In the genomic region with DNA sequence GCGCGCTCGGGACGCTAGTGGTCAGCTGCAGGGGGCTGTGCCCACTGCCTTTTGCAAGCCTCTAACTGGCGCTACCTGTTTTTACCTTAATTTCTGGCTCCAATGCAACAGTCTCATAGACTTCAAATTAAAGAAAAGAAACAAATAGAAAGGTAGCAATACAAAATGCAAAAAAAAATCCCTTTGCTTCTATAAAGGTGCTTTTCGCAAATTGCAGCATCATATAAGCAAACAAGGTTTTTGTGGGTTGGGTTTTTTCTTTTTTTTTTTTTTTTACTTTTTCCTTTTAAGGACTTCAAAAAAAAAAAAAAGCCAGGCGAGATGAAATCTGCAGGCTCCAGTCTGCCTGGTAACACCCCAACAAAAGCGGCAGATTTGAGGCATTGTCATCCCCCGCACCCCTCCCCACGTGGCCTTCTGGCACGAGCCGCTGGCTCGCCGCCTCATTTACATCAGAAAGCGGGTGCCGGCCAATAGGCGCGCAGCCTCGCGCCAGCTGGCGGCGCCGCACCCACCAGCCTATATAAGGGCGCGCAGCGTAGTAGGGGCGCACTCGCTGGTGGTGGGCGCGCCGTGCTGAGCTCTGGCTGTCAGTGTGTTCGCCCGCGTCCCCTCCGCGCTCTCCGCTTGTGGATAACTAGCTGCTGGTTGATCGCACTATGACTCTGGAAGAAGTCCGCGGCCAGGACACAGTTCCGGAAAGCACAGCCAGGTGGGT, we compare ENCODE assay signal across 8 cellular contexts. TPM values are rescaled to one million over a fixed set of nuclear protein-coding genes. Genes with fewer than 3 reads are reported as not detected.
DNase-seq lines count a peak whose midpoint lies in the region; ATAC-seq and TF ChIP-seq lines count a peak whose summit lies in the region.

TSS of gene GADD45G (plus strand) at position 550 of the 718 bp plus-strand sequence. CDS start at position 660, 110 bp downstream.

- H3K4me2 ChIP-seq in KMS-11, result peak within 1 kb of the TSS; percentile 93

- no peaks in the 10 kb centered on the region for H3K27me3 ChIP-seq in KMS-11 (ENCODE audit: insufficient read depth, low read depth)
- H3K27me3 ChIP-seq in RWPE2 (ENCODE audit: insufficient read depth, poor library complexity, severe bottlenecking), result peaks cover 30% of the 10 kb centered on the region
- peaks cover 60% of the 10 kb centered on the region for H3K27me3 ChIP-seq in foreskin keratinocyte
- peaks cover 28% of the 10 kb centered on the region for H3K27me3 ChIP-seq in neuron (ENCODE audit: insufficient read depth, low read length)
- H3K27me3 ChIP-seq in stomach, result no peaks in the 10 kb centered on the region

- peak in 2 of 4 donors; percentile 95 to 97 for TF ChIP-seq POLR2A in stomach (IDR thresholded peaks at IDR 0.05)

- H3K4me1 ChIP-seq in KMS-11 (ENCODE audit: low read depth, poor library complexity, severe bottlenecking) (peaks cover 16% of the 10 kb centered on the region), RWPE2 (ENCODE audit: insufficient read depth, poor library complexity, severe bottlenecking) (peaks cover 9% of the 10 kb centered on the region), foreskin keratinocyte (no peaks in the 10 kb centered on the region), neuron (ENCODE audit: insufficient read depth, low read length) (peaks cover 35% of the 10 kb centered on the region), stomach (peaks cover 28 to 46% (median 43%) of the 10 kb centered on the region in 4 donors)

- TF ChIP-seq EP300 in stomach (IDR thresholded peaks at IDR 0.05), result peak; percentile 71

- H3K9ac ChIP-seq in KMS-11, result peak within 1 kb of the TSS; percentile 57

- DNase-seq in AG08396 (ENCODE audit: low spot score), result peak; percentile 89
- DNase-seq in GM19240 (ENCODE audit: insufficient read length, low spot score), result peak; percentile 38
- no peak for DNase-seq in RWPE2 (ENCODE audit: low spot score)
- peak; percentile 73 for DNase-seq in activated gamma-delta T cell treated with anti-CD3 and anti-CD28 coated beads, Interleukin-2, amount 50 U/mL, for 16 hours (ENCODE audit: low read depth)
- DNase-seq in foreskin keratinocyte, result peak; percentile 44 to 68
- peak; percentile 94 for DNase-seq in stomach

- WGBS in stomach, 5 donors, result 0 to 1% (median 0%) methylated on average over 35 to 41 of the region's 41 CpGs

- TF ChIP-seq CTCF in KMS-11 (conservative IDR thresholded peaks at IDR 0.05; ENCODE audit: low read depth, low read length), result no peak
- TF ChIP-seq CTCF in RWPE2 (IDR thresholded peaks at IDR 0.05; ENCODE audit: poor library complexity, severe bottlenecking), result no peak
- no peak for TF ChIP-seq CTCF in foreskin keratinocyte (conservative IDR thresholded peaks at IDR 0.05)
- TF ChIP-seq CTCF in stomach (IDR thresholded peaks at IDR 0.05), result no peak

- H3K4me3 ChIP-seq in KMS-11 (IDR thresholded peaks at IDR 0.05; ENCODE audit: insufficient read depth, low read depth, low read length) (peak within 1 kb of the TSS; percentile 63), RWPE2 (ENCODE audit: severe bottlenecking) (peak within 1 kb of the TSS; percentile 24), neuron (ENCODE audit: low read length) (peak within 1 kb of the TSS; percentile 92), stomach (peak within 1 kb of the TSS; percentile 73 to 92 (median 84))

- intact Hi-C loops in stomach (cut with DNase I; ENCODE audit: low total_unique reads), result loop anchor here (10.0 kb wide), 1 partner anchor 130 kb away; no protein-coding TSS in a partner anchor

- H3K9me3 ChIP-seq in RWPE2 (ENCODE audit: severe bottlenecking) (no peaks in the 10 kb centered on the region), neuron (ENCODE audit: low read length) (peaks cover under 1% of the 10 kb centered on the region), stomach (no peaks in the 10 kb centered on the region)

- ATAC-seq in RWPE2 (ENCODE audit: low read depth), result peak; percentile 24
- peak; percentile 58 for ATAC-seq in foreskin keratinocyte

- peak within 1 kb of the TSS; percentile 57 for H3K27ac ChIP-seq in KMS-11
- peak within 1 kb of the TSS; percentile 38 for H3K27ac ChIP-seq in RWPE2 (ENCODE audit: poor library complexity, severe bottlenecking)
- no peak within 1 kb of the TSS for H3K27ac ChIP-seq in foreskin keratinocyte
- peak within 1 kb of the TSS; percentile 92 to 98 (median 96) for H3K27ac ChIP-seq in stomach

- H3K79me2 ChIP-seq in KMS-11 (ENCODE audit: insufficient read depth, low read depth), result peaks cover 4% of the 10 kb centered on the region; the same call in 1 of the 2 replicates

- no peaks in the 10 kb centered on the region for H4K20me1 ChIP-seq in KMS-11 (ENCODE audit: insufficient read depth)

- H2AFZ ChIP-seq in KMS-11 (ENCODE audit: low read depth), result peak within 1 kb of the TSS; percentile 92
- no peak within 1 kb of the TSS for H2AFZ ChIP-seq in neuron (ENCODE audit: low read depth, low read length)

- H3K36me3 ChIP-seq in KMS-11 (ENCODE audit: insufficient read depth) (no peaks in the 10 kb centered on the region), RWPE2 (ENCODE audit: low read depth) (no peaks in the 10 kb centered on the region), neuron (ENCODE audit: insufficient read depth, low read length) (no peaks in the 10 kb centered on the region), stomach (no peaks in the 10 kb centered on the region)

RNA-seq across cellular contexts. Expression of gene GADD45G, which starts in this region (rescaled TPM):
- total RNA-seq in foreskin keratinocyte (not detected in 2 replicates), stomach (100 to 1,000 TPM in 2 of 5 donors, 10 to 100 TPM in 1, 1 to 10 TPM in 2; 6.8 to 121 (median 24.9) TPM)
- polyA plus RNA-seq in foreskin keratinocyte (0.06 TPM in 1 of 2 replicates, not detected in the other), stomach (100 to 1,000 TPM in 2 of 3 donors, 10 to 100 TPM in 1; 88.8 to 113 (median 104) TPM)

Comparison
In these comparisons a context has a peak if more than half of its experiments do, and no peak if none do; other contexts are left out.
1. RNA of gene GADD45G (polyA plus RNA-seq): 88.8 to 113 TPM in stomach; 0.06 TPM in foreskin keratinocyte; every median in the first group is over 10 times any median in the second.
2. Peak in DNase-seq and ATAC-seq in foreskin keratinocyte; RNA of the gene not detected or under 1 TPM.
3. H3K4me3 ChIP-seq: peak in every context shown above with its lines; median percentile 92 in neuron; 84 in stomach; 63 in KMS-11; 24 in RWPE2.